17 cellular contexts compared by ENCODE assay signal in the genomic region with DNA sequence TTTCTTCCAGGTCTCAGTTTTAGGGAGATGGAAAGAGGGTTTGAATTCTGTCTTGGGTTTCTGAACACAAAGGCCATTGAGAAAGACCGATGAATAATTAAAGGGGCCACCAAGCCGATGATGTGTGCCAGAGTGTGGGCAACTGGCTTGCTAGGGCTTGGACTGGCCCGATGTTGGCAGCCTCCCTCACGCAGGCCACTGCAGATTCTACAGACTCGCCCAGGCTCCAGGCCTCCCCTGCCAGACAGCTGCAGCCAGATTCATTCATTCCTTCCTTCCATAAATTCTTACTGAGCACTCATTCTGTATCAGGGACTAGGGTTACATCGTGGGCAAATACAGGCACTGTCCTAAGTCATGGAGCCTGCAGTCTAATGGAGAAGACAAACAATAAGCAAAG. TPM values are rescaled to one million over a fixed set of nuclear protein-coding genes. Genes with fewer than 3 reads are reported as not detected.
DNase-seq lines count a peak whose midpoint lies in the region; ATAC-seq, FAIRE-seq and TF ChIP-seq lines count a peak whose summit lies in the region.
"Had no signal": no experiment of that assay in that cellular context is flagged by ENCODE, and none has a peak within 500 bp of the region (broad histone marks: within the 10 kb centered on the region; RNA-seq: fewer than 3 reads in every experiment).

No MANE protein-coding gene starts in this region.

- no peak overlapping the region for H3K14ac ChIP-seq in H1 (ENCODE audit: insufficient read length)

- no peaks in the 10 kb centered on the region for H3K27me3 Mint-ChIP-seq in neural progenitor cell (ENCODE audit: insufficient read depth, low read depth)

- no peak overlapping the region for H2BK20ac ChIP-seq in H1 (ENCODE audit: low read length)

- TF ChIP-seq POLR2A in H1 (IDR thresholded peaks at IDR 0.05; ENCODE audit: control extremely low read depth in 1 of 2, low read depth in 2 of 2, low read length in 2 of 2): no peak

- no peak overlapping the region for H3K56ac ChIP-seq in H1 (replicated peaks; ENCODE audit: insufficient read length, low read depth, low read length)

- peak overlapping the region; percentile 51; the same call in 1 of the 2 replicates for H3K18ac ChIP-seq in H1 (ENCODE audit: extremely low read depth, low read length)

- no peak overlapping the region for H3K4me2 ChIP-seq in H1 (ENCODE audit: insufficient read depth in 1 of 2, low read depth in 2 of 2, low read length in 2 of 2)
- no peak overlapping the region for H3K4me2 ChIP-seq in neural progenitor cell

- peak overlapping the region; percentile 60; the same call in 1 of the 2 replicates for H3K27ac ChIP-seq in ACC112 (ENCODE audit: low read depth, low read length)
- peak overlapping the region; percentile 34 for H3K27ac ChIP-seq in Panc1 (ENCODE audit: low read length)
- no peak overlapping the region; the same call in 1 of the 2 replicates for H3K27ac ChIP-seq in H1 (ENCODE audit: low read depth, low read length)
- no peak overlapping the region for H3K27ac ChIP-seq in neural progenitor cell
- H3K27ac ChIP-seq: foreskin keratinocyte had no signal

- no peak overlapping the region; the same call in 1 of the 2 replicates for H2BK5ac ChIP-seq in H1 (ENCODE audit: low read depth, low read length)

- in situ Hi-C loops in Panc1 (cut with HindIII; ENCODE audit: low pct_unique_long_range_greater_than_20kb, low sequenced_read_pairs): no loop called here

- ATAC-seq in Panc1 (no peak), HG02840 (IDR thresholded peaks at IDR 0.05; ENCODE audit: low FRiP score, unreplicated experiment) (no peak)
- ATAC-seq: foreskin keratinocyte had no signal

- no peak overlapping the region for H2BK120ac ChIP-seq in H1 (replicated peaks; ENCODE audit: low read depth, low read length)

- no peak overlapping the region for H4K8ac ChIP-seq in H1 (ENCODE audit: extremely low read depth, insufficient read depth, low read length)

- H3K4me1 Mint-ChIP-seq in neural progenitor cell: peaks cover 62% of the 10 kb centered on the region

- H3K23me2 ChIP-seq in H1 (ENCODE audit: low read depth, low read length): no peaks in the 10 kb centered on the region; the same call in 1 of the 2 replicates

- H4K20me1 ChIP-seq in H1 (replicated peaks in 1 of 2; ENCODE audit: control insufficient read depth in 1 of 2, insufficient read depth in 2 of 2, low read length in 2 of 2): peaks cover 12 to 46% of the 10 kb centered on the region in 2 experiments
- H4K20me1 ChIP-seq in neural progenitor cell (ENCODE audit: low read depth): peaks cover 97% of the 10 kb centered on the region

- POLR2A ChIA-PET in Panc1 (lab: Charles Lee) (no interaction called here), H1 (lab: Charles Lee; ENCODE audit: partially characterized antibody) (no interaction called here)

- H3K27ac Mint-ChIP-seq in neural progenitor cell: peak overlapping the region; percentile 50

- no peak overlapping the region for H2AFZ ChIP-seq in ACC112 (ENCODE audit: low read length, unreplicated experiment)
- H2AFZ ChIP-seq in H1 (ENCODE audit: low read length): no peak overlapping the region
- no peak overlapping the region for H2AFZ ChIP-seq in neural progenitor cell (replicated peaks)

- H2AK5ac ChIP-seq in H1 (ENCODE audit: low read depth, low read length): no peak overlapping the region

- H4K5ac ChIP-seq in H1 (ENCODE audit: insufficient read length, low read depth, low read length): no peak overlapping the region

- CTCF ChIA-PET in Panc1 (lab: Charles Lee) (no interaction called here), H1 (lab: Charles Lee; ENCODE audit: partially characterized antibody) (interaction anchor here (0.6 to 19.1 kb wide), 8 partner anchors 11 to 146 kb away, joined by 3 to 291 read pairs (median 6); no protein-coding TSS in a partner anchor)

- peaks cover 40% of the 10 kb centered on the region for H3K79me1 ChIP-seq in H1 (ENCODE audit: low read depth, low read length)

- no peak for TF ChIP-seq RAD21 in H1 (IDR thresholded peaks at IDR 0.05 in 1 of 2, conservative IDR thresholded peaks at IDR 0.05 in 1 of 2; ENCODE audit: low read depth in 2 of 2, low read length in 2 of 2)

- TF ChIP-seq CTCF in Panc1 (IDR thresholded peaks at IDR 0.05) (no peak), H1 (IDR thresholded peaks at IDR 0.05; ENCODE audit: control extremely low read depth in 1 of 3, insufficient read depth in 1 of 3, low read depth in 1 of 3, low read length in 3 of 3) (no peak), neural progenitor cell (IDR thresholded peaks at IDR 0.05) (no peak)

- H3K9ac ChIP-seq in H1 (replicated peaks in 1 of 4; ENCODE audit: extremely low read depth in 1 of 4, low read depth in 3 of 4, low read length in 3 of 4): no peak overlapping the region
- no peak overlapping the region for H3K9ac ChIP-seq in neural progenitor cell

- H3K36me3 Mint-ChIP-seq in neural progenitor cell: no peaks in the 10 kb centered on the region

- peaks cover 95% of the 10 kb centered on the region for H3K4me1 ChIP-seq in ACC112 (ENCODE audit: control insufficient read depth, insufficient read depth, low read length, unreplicated experiment)
- H3K4me1 ChIP-seq in Panc1 (ENCODE audit: control insufficient read depth, insufficient read depth, low read length): peaks cover 92% of the 10 kb centered on the region
- H3K4me1 ChIP-seq in H1 (replicated peaks in 1 of 4; ENCODE audit: control insufficient read depth in 3 of 4, insufficient read depth in 4 of 4, low read length in 3 of 4): peaks cover 2 to 39% (median 20%) of the 10 kb centered on the region in 4 experiments
- peaks cover 28% of the 10 kb centered on the region for H3K4me1 ChIP-seq in neural progenitor cell

- H3K23ac ChIP-seq in H1 (ENCODE audit: insufficient read length): no peak overlapping the region

- BruUV-seq in Panc1 (replicated peaks; lab: Mats Ljungman, UMichigan): no TSS peak

- no peak for DNase-seq in Panc1 (ENCODE audit: low read depth, low spot score)
- no peak for DNase-seq in H1 (ENCODE audit: low read depth in 1 of 2, low spot score in 2 of 2)
- DNase-seq in neural progenitor cell (ENCODE audit: low spot score): no peak
- DNase-seq in mesenteric fat pad (ENCODE audit: low spot score): no peak
- DNase-seq in AG08395 (ENCODE audit: low spot score): no peak
- DNase-seq in NCI-H146 (lab: John Stamatoyannopoulos, UW): no peak
- DNase-seq: activated CD8-positive, alpha-beta memory T cell treated with anti-CD3 and anti-CD28 coated beads for 24 hours; activated naive CD4-positive, alpha-beta T cell treated with anti-CD3 and anti-CD28 coated beads for 36 hours; foreskin keratinocyte; NCI-H1436 treated with DMSO at 0.1 percent for 48 hours; NCI-H526; SHP77 treated with DMSO at 0.1 percent for 48 hours had no signal

- WGBS in H1 (ENCODE audit: extremely low coverage in 1 of 2, insufficient coverage in 1 of 2, insufficient read length in 1 of 2, insufficient replicate concordance in 2 of 2, low coverage in 1 of 2, low lambda C conversion rate in 2 of 2, missing lambda C conversion rate in 1 of 2), 2 experiments: 94% methylated on average over 6 of the region's 6 CpGs; no CpG with 5 or more reads in 1 of the 2 experiments

- H3K27me3 ChIP-seq in ACC112 (ENCODE audit: insufficient read depth, low read length) (no peaks in the 10 kb centered on the region), Panc1 (ENCODE audit: control insufficient read depth, insufficient read depth, low read length) (no peaks in the 10 kb centered on the region), H1 (replicated peaks in 1 of 4; ENCODE audit: control insufficient read depth in 3 of 4, extremely low read depth in 1 of 4, insufficient read depth in 3 of 4, low read length in 3 of 4) (no peaks in the 10 kb centered on the region), neural progenitor cell (no peaks in the 10 kb centered on the region)
- H3K27me3 ChIP-seq: foreskin keratinocyte had no signal

- no peak overlapping the region for H4K91ac ChIP-seq in H1 (replicated peaks; ENCODE audit: insufficient read length, low read length)

- no peak for FAIRE-seq in H1 (lab: Jason Lieb, UNC)
- FAIRE-seq: G401.6, GM18507, TTC549 had no signal

- no peak overlapping the region for H3K4me3 ChIP-seq in ACC112 (ENCODE audit: low read depth, low read length)
- no peak overlapping the region for H3K4me3 ChIP-seq in Panc1 (ENCODE audit: low read depth in 2 of 2, low read length in 2 of 2)
- H3K4me3 ChIP-seq in H1 (ENCODE audit: extremely low read depth in 1 of 4, insufficient read depth in 2 of 4, low read depth in 3 of 4, low read length in 4 of 4): no peak overlapping the region
- no peak overlapping the region for H3K4me3 ChIP-seq in neural progenitor cell

- no peaks in the 10 kb centered on the region for H3K9me3 Mint-ChIP-seq in neural progenitor cell
- H3K9me3 Mint-ChIP-seq: activated naive CD4-positive, alpha-beta T cell treated with anti-CD3 and anti-CD28 coated beads for 36 hours had no signal

- peaks cover 96% of the 10 kb centered on the region for H3K79me2 ChIP-seq in ACC112 (ENCODE audit: control insufficient read depth, insufficient read depth, low read length, unreplicated experiment)
- peaks cover 9 to 97% of the 10 kb centered on the region in 2 experiments for H3K79me2 ChIP-seq in H1 (ENCODE audit: control insufficient read depth in 1 of 2, insufficient read depth in 2 of 2, low read length in 2 of 2)
- peaks cover 96% of the 10 kb centered on the region for H3K79me2 ChIP-seq in neural progenitor cell (ENCODE audit: low read depth)

- H3K9me3 ChIP-seq in Panc1 (ENCODE audit: control insufficient read depth, insufficient read depth, low read depth, low read length) (no peaks in the 10 kb centered on the region), H1 (ENCODE audit: insufficient read depth in 2 of 2, low read depth in 1 of 2, low read length in 1 of 2) (no peaks in the 10 kb centered on the region), neural progenitor cell (ENCODE audit: low read depth) (no peaks in the 10 kb centered on the region)

- peaks cover 23% of the 10 kb centered on the region for H3F3A ChIP-seq in neural progenitor cell (ENCODE audit: low read depth)

- intact Hi-C loops in Panc1 (cut with micrococcal nuclease; ENCODE audit: unreplicated experiment): no loop called here

- no peak overlapping the region for H3K4ac ChIP-seq in H1 (replicated peaks; ENCODE audit: insufficient read length, low read depth, low read length)

- H3K4me3 Mint-ChIP-seq in neural progenitor cell: no peak overlapping the region
- H3K4me3 Mint-ChIP-seq: activated naive CD4-positive, alpha-beta T cell treated with anti-CD3 and anti-CD28 coated beads for 36 hours had no signal

- no peak for TF ChIP-seq EP300 in H1 (IDR thresholded peaks at IDR 0.05; ENCODE audit: borderline replicate concordance in 1 of 2, low read depth in 2 of 2, low read length in 2 of 2)

- H2BK12ac ChIP-seq in H1 (ENCODE audit: low read depth, low read length): no peak overlapping the region

- H3K36me3 ChIP-seq in ACC112 (ENCODE audit: insufficient read depth, low read length): no peaks in the 10 kb centered on the region
- H3K36me3 ChIP-seq in Panc1 (ENCODE audit: control insufficient read depth, insufficient read depth, low read length): no peaks in the 10 kb centered on the region
- no peaks in the 10 kb centered on the region for H3K36me3 ChIP-seq in H1 (ENCODE audit: control insufficient read depth in 2 of 4, insufficient read depth in 4 of 4, low read length in 3 of 4)
- H3K36me3 ChIP-seq in neural progenitor cell: no peaks in the 10 kb centered on the region

- no peak overlapping the region for H2BK15ac ChIP-seq in H1 (ENCODE audit: low read length)

RNA-seq across cellular contexts. Expression of gene ACTN1, which starts 34.9 kb away (rescaled TPM):
- total RNA-seq in Panc1 (2021; ENCODE audit: unreplicated experiment): 212 TPM
- 336 TPM for polyA plus RNA-seq in Panc1 (2012; ENCODE audit: insufficient read length)
- total RNA-seq in H1 (2021; fragmentation: NEBNext Ultra II Directional; extraction: Animal tissue kit (Norgen Biotek cat#: 25700)): 253 and 262 TPM in 2 replicates
- 236 and 302 TPM in 2 replicates for polyA plus RNA-seq in H1 (2011; rRNA removed)
- polyA plus RNA-seq in H1 (2011; cell fraction: cytosol; rRNA removed): 181 TPM
- 508 TPM for polyA plus RNA-seq in H1 (2011; cell fraction: nucleus; rRNA removed)
- polyA plus RNA-seq in H1 (2012, experiment 1 of 2): 230 to 270 TPM (median 252 TPM) in 4 replicates
- 133 TPM for polyA plus RNA-seq in H1 (2012, experiment 2 of 2)
- polyA plus RNA-seq in H1 (2013, experiment 1 of 2): 162 TPM
- polyA plus RNA-seq in H1 (2013, experiment 2 of 2): 147 TPM
- 205 and 224 TPM in 2 replicates for polyA minus RNA-seq in H1 (2011; rRNA and poly(A)+ RNA removed)
- 222 TPM for polyA minus RNA-seq in H1 (2011; cell fraction: cytosol; rRNA and poly(A)+ RNA removed)
- 201 TPM for polyA minus RNA-seq in H1 (2011; cell fraction: nucleus; rRNA and poly(A)+ RNA removed)
- total RNA-seq in neural progenitor cell (ENCODE audit: low replicate concordance): 70.7 and 97.7 TPM in 2 replicates
- total RNA-seq in mesenteric fat pad: 215 TPM

Comparison
In these comparisons a context has a peak if more than half of its experiments do, and no peak if none do; other contexts are left out.
1. H3K27ac ChIP-seq: peak in ACC112 (single experiment) and Panc1 (single experiment); none in H1 (single experiment) and neural progenitor cell (single experiment).